Comparison of ENCODE assay signal across 20 cellular contexts in genomic region chr11:32379714-32380113, GRCh38. TPM values are rescaled to one million over a fixed set of nuclear protein-coding genes. Genes with fewer than 3 reads are reported as not detected.
DNase-seq lines count a peak whose midpoint lies in the region; ATAC-seq and TF ChIP-seq lines count a peak whose summit lies in the region.
"Had no signal": no experiment of that assay in that cellular context is flagged by ENCODE, and none has a peak within 500 bp of the region (broad histone marks: within the 10 kb centered on the region; RNA-seq: fewer than 3 reads in every experiment).

No MANE protein-coding gene starts in this region.

- H3K27me3 ChIP-seq in upper lobe of right lung (peaks cover 2% of the 10 kb centered on the region), breast epithelium (peaks cover 0 to 41% of the 10 kb centered on the region in 2 donors), dorsolateral prefrontal cortex (peaks cover 0 to 40% (median 0%) of the 10 kb centered on the region in 45 donors)

- no peaks in the 10 kb centered on the region for H3K4me1 ChIP-seq in upper lobe of right lung
- no peaks in the 10 kb centered on the region for H3K4me1 ChIP-seq in breast epithelium

- H3K4me3 ChIP-seq in upper lobe of right lung (no peak overlapping the region), breast epithelium (no peak overlapping the region), dorsolateral prefrontal cortex (no peak overlapping the region)

- H3K9me3 ChIP-seq in upper lobe of right lung (no peaks in the 10 kb centered on the region), breast epithelium (peaks cover 0 to 11% of the 10 kb centered on the region in 2 donors)

- no peaks in the 10 kb centered on the region for H3K36me3 ChIP-seq in upper lobe of right lung
- H3K36me3 ChIP-seq in breast epithelium: no peaks in the 10 kb centered on the region

- DNase-seq in HCEC 1CT (peak; percentile 20), amniotic epithelial cell (ENCODE audit: low read depth) (peak; percentile 98), islet precursor cell (peak; percentile 48), omental fat pad (ENCODE audit: low spot score) (no peak), upper lobe of right lung (no peak), breast epithelium (ENCODE audit: low spot score in 2 of 2) (no peak), dorsolateral prefrontal cortex (no peak)
- DNase-seq: DMS53, GDM1, KG1, NCI-H1092, NCI-H1436, NCI-H187 treated with DMSO at 0.1 percent for 48 hours, NCI-H2107, NCI-H446 treated with DMSO at 0.1 percent for 48 hours, NCI-H526 treated with DMSO at 0.1 percent for 48 hours, RPMI8226, SHP77 had no signal

- TF ChIP-seq CTCF in omental fat pad (IDR thresholded peaks at IDR 0.05): no peak
- no peak for TF ChIP-seq CTCF in upper lobe of right lung (IDR thresholded peaks at IDR 0.05)
- TF ChIP-seq CTCF in breast epithelium (IDR thresholded peaks at IDR 0.05): no peak
- no peak for TF ChIP-seq CTCF in dorsolateral prefrontal cortex (IDR thresholded peaks at IDR 0.05 in 54 of 56, conservative IDR thresholded peaks at IDR 0.05 in 2 of 56; ENCODE audit: low read depth in 1 of 56, partially characterized antibody in 56 of 56)

- intact Hi-C loops in upper lobe of right lung (cut with DNase I): no loop called here
- intact Hi-C loops in breast epithelium (cut with DNase I; ENCODE audit: low total_unique reads): no loop called here
- intact Hi-C loops in dorsolateral prefrontal cortex (cut with DNase I): no loop called here

- H3K27ac ChIP-seq in upper lobe of right lung: no peak overlapping the region
- no peak overlapping the region for H3K27ac ChIP-seq in breast epithelium
- H3K27ac ChIP-seq in dorsolateral prefrontal cortex: no peak overlapping the region

- ATAC-seq in omental fat pad (ENCODE audit: low FRiP score) (peak; percentile 28), upper lobe of right lung (no peak), GM18909 (IDR thresholded peaks at IDR 0.05; ENCODE audit: poor library complexity, unreplicated experiment) (no peak)

- TF ChIP-seq POLR2A in breast epithelium (IDR thresholded peaks at IDR 0.05): no peak

RNA-seq across cellular contexts. Expression of gene WT1, which starts 55.6 kb away (rescaled TPM):
- total RNA-seq in omental fat pad (10 to 100 TPM in 3 of 4 donors, 1 to 10 TPM in 1; 5.5 to 78.0 (median 44.1) TPM), upper lobe of right lung (1.5 TPM), breast epithelium (10 to 100 TPM in 1 of 3 donors, under 1 TPM in 1, not detected in 1; 0.66 to 11.6 TPM), dorsolateral prefrontal cortex (1 to 10 TPM in 3 of 120 experiments, under 1 TPM in 18, not detected in 99; 0.18 to 2.0 (median 0.38) TPM)
- total RNA-seq: H4 had no signal

Comparison
In these comparisons a context has a peak if more than half of its experiments do, and no peak if none do; other contexts are left out.
1. DNase-seq: peak in HCEC 1CT (single experiment), amniotic epithelial cell (single experiment) and islet precursor cell (single experiment); none in omental fat pad (single experiment), upper lobe of right lung (single experiment), breast epithelium (0 of 2) and dorsolateral prefrontal cortex (0 of 10).